8 cellular contexts compared by ENCODE assay signal in the genomic region with DNA sequence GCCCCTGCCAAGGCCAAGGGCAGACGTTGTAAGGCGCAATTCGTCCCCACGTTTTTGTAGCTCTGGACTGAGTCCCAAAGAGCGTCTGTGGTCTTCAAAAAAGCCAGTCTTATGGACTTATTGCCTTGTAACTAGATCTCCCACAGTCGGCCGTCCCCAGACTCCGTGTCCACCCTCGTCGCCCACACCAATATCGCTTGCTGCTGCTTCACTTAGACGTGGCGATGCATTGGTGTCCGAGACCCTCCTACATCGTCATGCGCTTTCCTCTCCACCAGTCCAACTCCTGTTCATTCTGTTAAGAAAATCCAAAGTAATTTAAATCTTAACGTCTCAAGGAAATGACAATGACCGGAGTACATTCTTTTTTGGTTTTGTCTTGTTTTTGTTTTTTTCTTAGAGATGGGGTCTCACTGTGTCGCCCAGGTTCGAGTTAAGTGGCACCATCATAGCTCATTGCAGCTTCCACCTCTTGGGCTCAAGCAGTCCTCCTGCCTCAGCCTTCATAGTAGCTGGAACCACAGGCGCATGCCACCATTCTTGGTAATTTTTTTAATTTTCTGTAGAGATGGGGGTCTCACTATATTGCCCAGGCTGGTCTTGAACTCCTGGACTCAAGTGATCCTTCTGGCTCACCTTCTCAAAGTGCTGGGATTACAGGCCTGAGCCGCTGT. TPM values are rescaled to one million over a fixed set of nuclear protein-coding genes. Genes with fewer than 3 reads are reported as not detected.
DNase-seq lines count a peak whose midpoint lies in the region; ATAC-seq, FAIRE-seq and TF ChIP-seq lines count a peak whose summit lies in the region.

No MANE protein-coding gene starts in this region.

- peak overlapping the region; percentile 55; the same call in 1 of the 2 replicates for H3K27ac ChIP-seq in ACC112 (ENCODE audit: low read depth, low read length)
- H3K27ac ChIP-seq in HEK293 (ENCODE audit: extremely low read depth, low read depth, low read length) = peak overlapping the region; percentile 84
- peak overlapping the region; percentile 85 to 88 for H3K27ac ChIP-seq in ascending aorta
- H3K27ac ChIP-seq in keratinocyte (ENCODE audit: control insufficient read depth, insufficient read depth, low read length) = peak overlapping the region; percentile 81
- peak overlapping the region; percentile 91 to 93 for H3K27ac ChIP-seq in testis

- H3K36me3 ChIP-seq in ACC112 (ENCODE audit: insufficient read depth, low read length) (peaks cover 9% of the 10 kb centered on the region), HEK293 (ENCODE audit: control insufficient read depth in 2 of 2, insufficient read depth in 1 of 2, low read length in 2 of 2) (peaks cover 10 to 21% of the 10 kb centered on the region in 2 experiments), ascending aorta (peaks cover 0 to 12% of the 10 kb centered on the region in 2 donors), keratinocyte (ENCODE audit: control insufficient read depth in 2 of 2, extremely low read depth in 1 of 2, insufficient read depth in 2 of 2, low read length in 2 of 2) (peaks cover 0 to 2% of the 10 kb centered on the region in 2 experiments), testis (ENCODE audit: low read depth, missing control alignments) (no peaks in the 10 kb centered on the region)

- POLR2A ChIA-PET in HEK293 (lab: Yijun Ruan, JAX) = no interaction called here

- no peak for FAIRE-seq in keratinocyte (lab: Jason Lieb, UNC)
- no peak for FAIRE-seq in D721Med (lab: Jason Lieb, UNC)

- TF ChIP-seq POLR2A in testis (IDR thresholded peaks at IDR 0.05) = no peak

- H3K27me3 ChIP-seq in ACC112 (ENCODE audit: insufficient read depth, low read length) (no peaks in the 10 kb centered on the region), ascending aorta (no peaks in the 10 kb centered on the region), keratinocyte (ENCODE audit: control insufficient read depth, extremely low read depth, insufficient read depth, low read length) (no peaks in the 10 kb centered on the region), testis (no peaks in the 10 kb centered on the region)

- H2AFZ ChIP-seq in ACC112 (ENCODE audit: low read length, unreplicated experiment) (peak overlapping the region; percentile 84), keratinocyte (ENCODE audit: control insufficient read depth, low read length) (peak overlapping the region; percentile 91)

- WGBS in testis, 2 donors = 13 to 14% methylated on average over 18 to 22 of the region's 22 CpGs

- H3K4me3 ChIP-seq in ACC112 (ENCODE audit: low read depth, low read length) = peak overlapping the region; percentile 97
- H3K4me3 ChIP-seq in HEK293 (ENCODE audit: low read depth, low read length) = peak overlapping the region; percentile 76
- peak overlapping the region; percentile 71 to 85 for H3K4me3 ChIP-seq in ascending aorta
- peak overlapping the region; percentile 87 to 95 (median 91) for H3K4me3 ChIP-seq in keratinocyte (ENCODE audit: control insufficient read depth in 2 of 3, extremely low read depth in 1 of 3, insufficient read depth in 2 of 3, low read depth in 1 of 3, low read length in 3 of 3)
- peak overlapping the region; percentile 90 to 96 for H3K4me3 ChIP-seq in testis

- peaks cover 56% of the 10 kb centered on the region for H3K79me2 ChIP-seq in ACC112 (ENCODE audit: control insufficient read depth, insufficient read depth, low read length, unreplicated experiment)
- H3K79me2 ChIP-seq in keratinocyte (ENCODE audit: control insufficient read depth, insufficient read depth, low read length) = peaks cover 52% of the 10 kb centered on the region

- no peak for ATAC-seq in GM21619 (IDR thresholded peaks at IDR 0.05; ENCODE audit: unreplicated experiment)

- H4K20me1 ChIP-seq in keratinocyte (ENCODE audit: control insufficient read depth, extremely low read depth, insufficient read depth, low read length) = no peaks in the 10 kb centered on the region

- H3K9ac ChIP-seq in keratinocyte (ENCODE audit: control insufficient read depth, extremely low read depth, insufficient read depth, low read length) = peak overlapping the region; percentile 87

- DNase-seq in ascending aorta (ENCODE audit: low spot score in 2 of 2) (no peak), keratinocyte (ENCODE audit: low read depth, low spot score) (no peak), testis (no peak), D721Med (ENCODE audit: insufficient read length, low spot score) (no peak), HuH-7.5 (ENCODE audit: low spot score) (no peak)

- H3K9me3 ChIP-seq in HEK293 (ENCODE audit: control insufficient read depth, insufficient read depth, low read depth, low read length) = no peaks in the 10 kb centered on the region
- H3K9me3 ChIP-seq in ascending aorta = no peaks in the 10 kb centered on the region
- H3K9me3 ChIP-seq in keratinocyte (ENCODE audit: control insufficient read depth, low read depth, low read length) = no peaks in the 10 kb centered on the region
- H3K9me3 ChIP-seq in testis = no peaks in the 10 kb centered on the region

- peaks cover 39% of the 10 kb centered on the region for H3K4me1 ChIP-seq in ACC112 (ENCODE audit: control insufficient read depth, insufficient read depth, low read length, unreplicated experiment)
- peaks cover 13% of the 10 kb centered on the region; the same call in 1 of the 2 replicates for H3K4me1 ChIP-seq in HEK293 (ENCODE audit: control insufficient read depth, insufficient read depth, low read length)
- peaks cover 5 to 39% of the 10 kb centered on the region in 2 donors for H3K4me1 ChIP-seq in ascending aorta
- peaks cover 28% of the 10 kb centered on the region for H3K4me1 ChIP-seq in keratinocyte (ENCODE audit: control insufficient read depth, extremely low read depth, insufficient read depth, low read length)
- H3K4me1 ChIP-seq in testis = peaks cover 25% of the 10 kb centered on the region

- CTCF ChIA-PET in HEK293 (lab: Yijun Ruan, JAX) = interaction anchor here (0.5 to 1.0 kb wide), 4 partner anchors 79 to 642 kb away, joined by 3 read pairs; no protein-coding TSS in a partner anchor

- TF ChIP-seq CTCF in HEK293 (tag by site-specific recombination; IDR thresholded peaks at IDR 0.05) (no peak), ascending aorta (IDR thresholded peaks at IDR 0.05) (no peak), keratinocyte (optimal IDR thresholded peaks at IDR 0.05 in 1 of 3, IDR thresholded peaks at IDR 0.05 in 1 of 3, conservative IDR thresholded peaks at IDR 0.05 in 1 of 3; ENCODE audit: extremely low read depth in 1 of 3, insufficient read depth in 2 of 3, low read length in 3 of 3) (no peak), testis (IDR thresholded peaks at IDR 0.05) (no peak), D721Med (IDR thresholded peaks at IDR 0.05; ENCODE audit: insufficient read depth, missing control alignments) (no peak)

- intact Hi-C loops in ascending aorta (cut with DNase I) = loop anchor here (1.0 to 5.0 kb wide), 5 partner anchors 33 to 188 kb away; partner anchors contain the start of genes DDX21 and DDX50
- intact Hi-C loops in testis (cut with DNase I; ENCODE audit: low total_unique reads) = no loop called here

- dilution Hi-C loops in keratinocyte (cut with MboI; ENCODE audit: extremely low pct_ligation_motif_present, low sequenced_read_pairs) = no loop called here

- H3K9me1 ChIP-seq in keratinocyte (ENCODE audit: control insufficient read depth, extremely low read depth, insufficient read depth, low read length) = no peaks in the 10 kb centered on the region

- H3K4me2 ChIP-seq in keratinocyte (ENCODE audit: control insufficient read depth, extremely low read depth, insufficient read depth, low read depth, low read length) = peak overlapping the region; percentile 99

TF ChIP-seq in HEK293, 187 proteins besides CTCF, POLR2A, EP300 and RAD21 (continues in another document):
- TF ChIP-seq ZNF571 (tag by site-specific recombination; IDR thresholded peaks at IDR 0.05) = no peak
- TF ChIP-seq MYNN (tag by site-specific recombination; IDR thresholded peaks at IDR 0.05; ENCODE audit: borderline replicate concordance) = no peak
- peak; percentile 48 for TF ChIP-seq ZFHX2 (tag by site-specific recombination; conservative IDR thresholded peaks at IDR 0.05)
- TF ChIP-seq ZNF335 (tag by site-specific recombination; conservative IDR thresholded peaks at IDR 0.05) = 0 out of 2 replicates have a peak, but pooled peaks have one; percentile 18
- no peak for TF ChIP-seq ZNF501 (tag by site-specific recombination; IDR thresholded peaks at IDR 0.05)
- TF ChIP-seq ZNF202 (tag by site-specific recombination; IDR thresholded peaks at IDR 0.05; ENCODE audit: borderline replicate concordance) = no peak

RNA-seq across cellular contexts. Expression of gene KIFBP, which starts 0.9 kb away (rescaled TPM):
- total RNA-seq in ascending aorta (25.3 TPM), testis (10 to 100 TPM; 48.3 to 58.2 TPM)
- polyA plus RNA-seq in keratinocyte (28.8 to 48.9 TPM (median 37.0 TPM) in 3 replicates), testis (ENCODE audit: insufficient read depth, low read depth, low replicate concordance) (38.9 TPM)
- 23.4 TPM for polyA plus RNA-seq in keratinocyte (2011; ENCODE audit: low read depth)
- polyA plus RNA-seq in keratinocyte (2011; cell fraction: cytosol; rRNA removed) = 29.4 and 58.2 TPM in 2 replicates
- 47.3 and 65.4 TPM in 2 replicates for polyA plus RNA-seq in keratinocyte (2011; cell fraction: nucleus; rRNA removed)
- 20.0 and 28.5 TPM in 2 replicates for polyA plus RNA-seq in keratinocyte (2012; ENCODE audit: low replicate concordance)
- 9.0 to 34.7 TPM (median 17.7 TPM) in 3 replicates for polyA minus RNA-seq in keratinocyte
- 29.9 TPM for polyA minus RNA-seq in keratinocyte (2011; cell fraction: cytosol; rRNA and poly(A)+ RNA removed)
- polyA minus RNA-seq in keratinocyte (2011; cell fraction: nucleus; rRNA and poly(A)+ RNA removed) = 19.7 and 31.9 TPM in 2 replicates

RNA-seq across cellular contexts. Expression of gene DDX21, which starts 33.5 kb away (rescaled TPM):
- total RNA-seq in ascending aorta (26.5 TPM), testis (10 to 100 TPM; 47.9 to 51.3 TPM)
- polyA plus RNA-seq in keratinocyte (88.1 to 157 TPM (median 110 TPM) in 3 replicates), testis (ENCODE audit: insufficient read depth, low read depth, low replicate concordance) (38.3 TPM)
- polyA plus RNA-seq in keratinocyte (2011; ENCODE audit: low read depth) = 145 TPM
- polyA plus RNA-seq in keratinocyte (2011; cell fraction: cytosol; rRNA removed) = 75.5 and 128 TPM in 2 replicates
- polyA plus RNA-seq in keratinocyte (2011; cell fraction: nucleus; rRNA removed) = 88.6 and 140 TPM in 2 replicates
- polyA plus RNA-seq in keratinocyte (2012; ENCODE audit: low replicate concordance) = 72.3 and 107 TPM in 2 replicates
- 25.2 to 126 TPM (median 62.4 TPM) in 3 replicates for polyA minus RNA-seq in keratinocyte
- 72.9 TPM for polyA minus RNA-seq in keratinocyte (2011; cell fraction: cytosol; rRNA and poly(A)+ RNA removed)
- polyA minus RNA-seq in keratinocyte (2011; cell fraction: nucleus; rRNA and poly(A)+ RNA removed) = 55.8 and 104 TPM in 2 replicates
